ENCODE assay signal across 22 cellular contexts in genomic region chr10:122363722-122364463, GRCh38. TPM values are rescaled to one million over a fixed set of nuclear protein-coding genes. Genes with fewer than 3 reads are reported as not detected.
DNase-seq lines count a peak whose midpoint lies in the region; ATAC-seq, FAIRE-seq and TF ChIP-seq lines count a peak whose summit lies in the region.
"Had no signal": no experiment of that assay in that cellular context is flagged by ENCODE, and none has a peak within 500 bp of the region (broad histone marks: within the 10 kb centered on the region; RNA-seq: fewer than 3 reads in every experiment).

No MANE protein-coding gene starts in this region.

- peaks cover 6% of the 10 kb centered on the region for H3K4me1 Mint-ChIP-seq in activated CD8-positive, alpha-beta memory T cell treated with anti-CD3 and anti-CD28 coated beads, Interleukin-2, amount 10 ng/mL, durations not matched to agents 7 days and 5 days
- H3K4me1 Mint-ChIP-seq: activated CD4-positive, alpha-beta T cell treated with anti-CD3 and anti-CD28 coated beads for 36 hours; B cell had no signal

- TF ChIP-seq CTCF in epithelial cell of esophagus (IDR thresholded peaks at IDR 0.05; ENCODE audit: insufficient read depth, low read depth, low read length, missing control alignments) (no peak), kidney (IDR thresholded peaks at IDR 0.05; ENCODE audit: borderline replicate concordance, extremely low read depth, insufficient read depth) (no peak), suprapubic skin (IDR thresholded peaks at IDR 0.05) (no peak)

- TF ChIP-seq POLR2A in suprapubic skin (IDR thresholded peaks at IDR 0.05) = no peak

- 34% methylated on average over 6 of the region's 6 CpGs for WGBS in suprapubic skin

- FAIRE-seq in kidney (lab: Jason Lieb, UNC) = no peak
- FAIRE-seq: endothelial cell of umbilical vein, HepG2 had no signal

- H3K9me3 Mint-ChIP-seq in activated CD8-positive, alpha-beta memory T cell treated with anti-CD3 and anti-CD28 coated beads, Interleukin-2, amount 10 ng/mL, durations not matched to agents 7 days and 5 days (ENCODE audit: low read depth) = no peaks in the 10 kb centered on the region

- H3K36me3 ChIP-seq in kidney (ENCODE audit: control insufficient read depth in 1 of 2, insufficient read depth in 2 of 2, low read length in 2 of 2) (no peaks in the 10 kb centered on the region), suprapubic skin (no peaks in the 10 kb centered on the region)
- H3K36me3 ChIP-seq: neutrophil had no signal

- no peak overlapping the region for H3K27ac Mint-ChIP-seq in activated CD8-positive, alpha-beta memory T cell treated with anti-CD3 and anti-CD28 coated beads, Interleukin-2, amount 10 ng/mL, durations not matched to agents 7 days and 5 days
- H3K27ac Mint-ChIP-seq: activated CD4-positive, alpha-beta T cell treated with anti-CD3 and anti-CD28 coated beads for 36 hours; activated naive CD8-positive, alpha-beta T cell; B cell had no signal

- H3K4me1 ChIP-seq in kidney (ENCODE audit: control insufficient read depth in 1 of 2, insufficient read depth in 1 of 2, low read depth in 1 of 2, low read length in 2 of 2) = no peaks in the 10 kb centered on the region
- peaks cover 22% of the 10 kb centered on the region for H3K4me1 ChIP-seq in suprapubic skin

- H3K27me3 Mint-ChIP-seq in activated CD8-positive, alpha-beta memory T cell treated with anti-CD3 and anti-CD28 coated beads, Interleukin-2, amount 10 ng/mL, durations not matched to agents 7 days and 5 days = peaks cover 31% of the 10 kb centered on the region

- no peaks in the 10 kb centered on the region for H3K36me3 Mint-ChIP-seq in activated CD8-positive, alpha-beta memory T cell treated with anti-CD3 and anti-CD28 coated beads, Interleukin-2, amount 10 ng/mL, durations not matched to agents 7 days and 5 days
- H3K36me3 Mint-ChIP-seq: activated naive CD8-positive, alpha-beta T cell; brain had no signal

- ATAC-seq in activated CD8-positive, alpha-beta memory T cell treated with anti-CD3 and anti-CD28 coated beads, Interleukin-2, amount 10 ng/mL, durations not matched to agents 7 days and 5 days = no peak
- ATAC-seq: activated CD4-positive, alpha-beta T cell treated with anti-CD3 and anti-CD28 coated beads for 36 hours; HCT116; HepG2 had no signal

- no peaks in the 10 kb centered on the region for H3K27me3 ChIP-seq in suprapubic skin

- peak overlapping the region; percentile 21 for H3K4me3 ChIP-seq in epithelial cell of esophagus (ENCODE audit: low read length)
- no peak overlapping the region for H3K4me3 ChIP-seq in kidney (ENCODE audit: low read length in 2 of 2)
- H3K4me3 ChIP-seq in suprapubic skin = no peak overlapping the region
- H3K4me3 ChIP-seq: coronary artery had no signal

- DNase-seq in activated CD8-positive, alpha-beta memory T cell treated with anti-CD3 and anti-CD28 coated beads, Interleukin-2, amount 50 U/mL, for 48 hours = peak; percentile 17
- DNase-seq in activated CD8-positive, alpha-beta memory T cell treated with anti-CD3 and anti-CD28 coated beads, Interleukin-2, amount 10 ng/mL, durations not matched to agents 7 days and 5 days = no peak
- DNase-seq in epithelial cell of esophagus (ENCODE audit: low read depth) (peak; percentile 86), kidney (peak; percentile 46), suprapubic skin (ENCODE audit: low spot score in 2 of 2) (no peak), RPMI8226 (no peak), SKM-1 treated with dmso at 0.1 percent for 144 hours (lab: John Stamatoyannopoulos, UW; ENCODE audit: unreplicated experiment) (no peak)
- no peak for DNase-seq in effector CD4-positive, alpha-beta T cell
- DNase-seq: activated CD4-positive, alpha-beta T cell treated with anti-CD3 and anti-CD28 coated beads for 36 hours; NCI-H1105; NCI-H2029 treated with DMSO at 0.1 percent for 48 hours; NCI-H524; retina; substantia nigra had no signal

- no peak overlapping the region for H3K4me3 Mint-ChIP-seq in activated CD8-positive, alpha-beta memory T cell treated with anti-CD3 and anti-CD28 coated beads, Interleukin-2, amount 10 ng/mL, durations not matched to agents 7 days and 5 days
- H3K4me3 Mint-ChIP-seq: activated CD4-positive, alpha-beta T cell treated with anti-CD3 and anti-CD28 coated beads for 36 hours; activated naive CD8-positive, alpha-beta T cell; B cell; brain had no signal

- no peak overlapping the region for H3K9ac ChIP-seq in kidney (ENCODE audit: low read length in 2 of 2)

- H3K9me3 ChIP-seq in kidney (ENCODE audit: control insufficient read depth in 1 of 2, low read length in 2 of 2) (no peaks in the 10 kb centered on the region), suprapubic skin (no peaks in the 10 kb centered on the region)
- H3K9me3 ChIP-seq: neutrophil had no signal

- CTCF ChIA-PET in activated CD8-positive, alpha-beta memory T cell treated with anti-CD3 and anti-CD28 coated beads, Interleukin-2, amount 10 ng/mL, durations not matched to agents 7 days and 5 days (lab: Charles Lee) = no interaction called here

- intact Hi-C loops in kidney (cut with DNase I) = no loop called here

- H3K27ac ChIP-seq in kidney (ENCODE audit: low read depth in 2 of 2, low read length in 2 of 2) (no peak overlapping the region), suprapubic skin (peak overlapping the region; percentile 13)
- H3K27ac ChIP-seq: coronary artery, neutrophil had no signal

- TF ChIP-seq EP300 in suprapubic skin (IDR thresholded peaks at IDR 0.05) = no peak

RNA-seq across cellular contexts. Expression of gene PLEKHA1, which starts 10.6 kb away (rescaled TPM):
- total RNA-seq in activated CD8-positive, alpha-beta memory T cell treated with anti-CD3 and anti-CD28 coated beads, Interleukin-2, amount 10 ng/mL, durations not matched to agents 7 days and 5 days = 1 to 10 TPM; 5.3 to 7.2 TPM
- total RNA-seq in kidney = 168 TPM
- 19.5 TPM for polyA plus RNA-seq in kidney (ENCODE audit: insufficient read depth, low read depth, low replicate concordance)
- total RNA-seq in suprapubic skin = 10 to 100 TPM; 68.2 to 91.6 (median 78.8) TPM

Comparison
In these comparisons a context has a peak if more than half of its experiments do, and no peak if none do; other contexts are left out.
1. DNase-seq: peak in activated CD8-positive, alpha-beta memory T cell treated with anti-CD3 and anti-CD28 coated beads, Interleukin-2, amount 50 U/mL, for 48 hours (single experiment), epithelial cell of esophagus (single experiment) and kidney (single experiment); none in activated CD8-positive, alpha-beta memory T cell treated with anti-CD3 and anti-CD28 coated beads, Interleukin-2, amount 10 ng/mL, durations not matched to agents 7 days and 5 days (single experiment), suprapubic skin (0 of 2), RPMI8226 (single experiment), effector CD4-positive, alpha-beta T cell (single experiment) and SKM-1 treated with dmso at 0.1 percent for 144 hours (single experiment).
2. RNA of gene PLEKHA1, which starts 10.6 kb away (total RNA-seq): 168 TPM in kidney (single experiment) and 68.2 to 91.6 TPM in suprapubic skin; 5.3 to 7.2 TPM in activated CD8-positive, alpha-beta memory T cell treated with anti-CD3 and anti-CD28 coated beads, Interleukin-2, amount 10 ng/mL, durations not matched to agents 7 days and 5 days; every median in the first group is over 4 times any median in the second.